Comparison of ENCODE assay signal across 17 cellular contexts in genomic region chr7:79495544-79496272, GRCh38. TPM values are rescaled to one million over a fixed set of nuclear protein-coding genes. Genes with fewer than 3 reads are reported as not detected.
DNase-seq lines count a peak whose midpoint lies in the region; TF ChIP-seq lines count a peak whose summit lies in the region.
"Had no signal": no experiment of that assay in that cellular context is flagged by ENCODE, and none has a peak within 500 bp of the region (broad histone marks: within the 10 kb centered on the region; RNA-seq: fewer than 3 reads in every experiment).

No MANE protein-coding gene starts in this region.

- CTCF ChIA-PET in activated CD4-positive, alpha-beta T cell treated with anti-CD3 and anti-CD28 coated beads, Interleukin-2, amount 10 ng/mL, durations not matched to agents 7 days and 5 days (lab: Charles Lee), result no interaction called here

- no peak for TF ChIP-seq CTCF in type B pancreatic cell (conservative IDR thresholded peaks at IDR 0.05)

- H3K27me3 Mint-ChIP-seq in type B pancreatic cell, result no peaks in the 10 kb centered on the region
- H3K27me3 Mint-ChIP-seq in activated CD4-positive, alpha-beta T cell treated with anti-CD3 and anti-CD28 coated beads, Interleukin-2, amount 10 ng/mL, durations not matched to agents 7 days and 5 days, result no peaks in the 10 kb centered on the region
- H3K27me3 Mint-ChIP-seq: naive thymus-derived CD8-positive, alpha-beta T cell had no signal

- H3K27ac Mint-ChIP-seq in type B pancreatic cell, result peak overlapping the region; percentile 48
- H3K27ac Mint-ChIP-seq in activated CD4-positive, alpha-beta T cell treated with anti-CD3 and anti-CD28 coated beads, Interleukin-2, amount 10 ng/mL, durations not matched to agents 7 days and 5 days, result no peak overlapping the region
- H3K27ac Mint-ChIP-seq: CD8-positive, alpha-beta T cell; endodermal cell; naive thymus-derived CD8-positive, alpha-beta T cell had no signal

- H3K4me3 Mint-ChIP-seq in type B pancreatic cell, result no peak overlapping the region
- H3K4me3 Mint-ChIP-seq in activated CD4-positive, alpha-beta T cell treated with anti-CD3 and anti-CD28 coated beads, Interleukin-2, amount 10 ng/mL, durations not matched to agents 7 days and 5 days, result no peak overlapping the region
- H3K4me3 Mint-ChIP-seq: CD8-positive, alpha-beta T cell; endodermal cell; naive thymus-derived CD8-positive, alpha-beta T cell had no signal

- DNase-seq in HS-27A (ENCODE audit: low read depth), result peak; percentile 72
- DNase-seq in amniotic stem cell (lab: John Stamatoyannopoulos, UW), result peak; percentile 17
- DNase-seq in foreskin melanocyte, result peak; percentile 54
- DNase-seq in type B pancreatic cell (ENCODE audit: extremely low spot score, unreplicated experiment), result no peak
- no peak for DNase-seq in NCI-H2081 (lab: John Stamatoyannopoulos, UW)
- no peak for DNase-seq in NCI-H510A treated with DMSO at 0.1 percent for 48 hours (lab: John Stamatoyannopoulos, UW)
- no peak for DNase-seq in activated CD4-positive, CD25-positive, alpha-beta regulatory T cell treated with anti-CD3 and anti-CD28 coated beads, Interleukin-2, amount 50 U/mL, for 72 hours
- no peak for DNase-seq in activated CD4-positive, alpha-beta T cell treated with anti-CD3 and anti-CD28 coated beads, Interleukin-2, amount 10 ng/mL, durations not matched to agents 7 days and 5 days
- DNase-seq: activated CD8-positive, alpha-beta memory T cell treated with anti-CD3 and anti-CD28 coated beads for 24 hours; CD8-positive, alpha-beta T cell; endodermal cell; GDM1; left lung; naive thymus-derived CD8-positive, alpha-beta T cell; NCI-H2029 treated with DMSO at 0.1 percent for 48 hours; SHP77; sigmoid colon had no signal

- POLR2A ChIA-PET in activated CD4-positive, alpha-beta T cell treated with anti-CD3 and anti-CD28 coated beads, Interleukin-2, amount 10 ng/mL, durations not matched to agents 7 days and 5 days (lab: Charles Lee), result no interaction called here

- no peaks in the 10 kb centered on the region for H3K9me3 Mint-ChIP-seq in type B pancreatic cell
- no peaks in the 10 kb centered on the region for H3K9me3 Mint-ChIP-seq in activated CD4-positive, alpha-beta T cell treated with anti-CD3 and anti-CD28 coated beads, Interleukin-2, amount 10 ng/mL, durations not matched to agents 7 days and 5 days
- H3K9me3 Mint-ChIP-seq: endodermal cell had no signal

- H3K4me1 Mint-ChIP-seq in type B pancreatic cell (ENCODE audit: unreplicated experiment), result no peaks in the 10 kb centered on the region
- H3K4me1 Mint-ChIP-seq in activated CD4-positive, alpha-beta T cell treated with anti-CD3 and anti-CD28 coated beads, Interleukin-2, amount 10 ng/mL, durations not matched to agents 7 days and 5 days, result no peaks in the 10 kb centered on the region
- H3K4me1 Mint-ChIP-seq: endodermal cell; naive thymus-derived CD8-positive, alpha-beta T cell had no signal

- no peaks in the 10 kb centered on the region for H3K36me3 Mint-ChIP-seq in type B pancreatic cell
- no peaks in the 10 kb centered on the region for H3K36me3 Mint-ChIP-seq in activated CD4-positive, alpha-beta T cell treated with anti-CD3 and anti-CD28 coated beads, Interleukin-2, amount 10 ng/mL, durations not matched to agents 7 days and 5 days (ENCODE audit: low read depth)
- H3K36me3 Mint-ChIP-seq: CD8-positive, alpha-beta T cell; naive thymus-derived CD8-positive, alpha-beta T cell had no signal

RNA-seq across cellular contexts. Expression of gene MAGI2, which starts 42.2 kb away (rescaled TPM):
- 5.7 and 13.3 TPM in 2 replicates for total RNA-seq in type B pancreatic cell (ENCODE audit: low replicate concordance)
- total RNA-seq in activated CD4-positive, alpha-beta T cell treated with anti-CD3 and anti-CD28 coated beads, Interleukin-2, amount 10 ng/mL, durations not matched to agents 7 days and 5 days, result under 1 TPM; 0.05 to 0.10 TPM

Comparison
In these comparisons a context has a peak if more than half of its experiments do, and no peak if none do; other contexts are left out.
1. DNase-seq: peak in HS-27A (single experiment), amniotic stem cell (single experiment) and foreskin melanocyte (single experiment); none in type B pancreatic cell (single experiment), NCI-H2081 (0 of 2), NCI-H510A treated with DMSO at 0.1 percent for 48 hours (single experiment), activated CD4-positive, CD25-positive, alpha-beta regulatory T cell treated with anti-CD3 and anti-CD28 coated beads, Interleukin-2, amount 50 U/mL, for 72 hours (single experiment) and activated CD4-positive, alpha-beta T cell treated with anti-CD3 and anti-CD28 coated beads, Interleukin-2, amount 10 ng/mL, durations not matched to agents 7 days and 5 days (single experiment).